In genomic region chr1:209485167-209485566, GRCh38 we compare ENCODE assay signal across 1 cellular context.
TF ChIP-seq lines count a peak whose summit lies in the region.

No MANE protein-coding gene starts in this region.

TF ChIP-seq in SK-N-SH, 30 proteins besides CTCF, POLR2A, EP300 and RAD21 (continued from another document):
- TF ChIP-seq TCF12 (IDR thresholded peaks at IDR 0.05) (peak; percentile 63), SIN3A (IDR thresholded peaks at IDR 0.05; ENCODE audit: borderline replicate concordance, low read depth, low read length) (peak; percentile 32; the same call in 1 of the 2 replicates), NFIC (IDR thresholded peaks at IDR 0.05; ENCODE audit: borderline replicate concordance) (peak; percentile 93)
